ENCODE assay signal across 8 cellular contexts in genomic region chr22:20111045-20111688, GRCh38. TPM values are rescaled to one million over a fixed set of nuclear protein-coding genes. Genes with fewer than 3 reads are reported as not detected.
DNase-seq lines count a peak whose midpoint lies in the region; ATAC-seq and TF ChIP-seq lines count a peak whose summit lies in the region.

No MANE protein-coding gene starts in this region.

- no peak for ATAC-seq in body of pancreas
- peak; percentile 49 to 56 for ATAC-seq in naive B cell (ENCODE audit: low read depth in 2 of 2)
- no peak for ATAC-seq in GM21825 (IDR thresholded peaks at IDR 0.05; ENCODE audit: unreplicated experiment)

- peak overlapping the region in 3 of 6 donors; percentile 39 to 76 (median 74) for H3K27ac Mint-ChIP-seq in naive B cell

- H3K27ac ChIP-seq in body of pancreas: peak overlapping the region in 3 of 4 donors; percentile 67 to 72 (median 70)

- H3K9me3 ChIP-seq in body of pancreas: no peaks in the 10 kb centered on the region

- no peaks in the 10 kb centered on the region for H3K27me3 ChIP-seq in body of pancreas

- peak in 4 of 7 experiments; percentile 8 to 32 (median 25) for TF ChIP-seq CTCF in body of pancreas (IDR thresholded peaks at IDR 0.05)

- peak; percentile 86 for DNase-seq in 8988T
- DNase-seq in EH (ENCODE audit: low read depth): peak; percentile 36
- DNase-seq in NCI-H460 (ENCODE audit: extremely low read depth, low read depth): peak; percentile 22
- no peak for DNase-seq in body of pancreas
- no peak for DNase-seq in naive B cell
- no peak for DNase-seq in NCI-H446 (lab: John Stamatoyannopoulos, UW)
- no peak for DNase-seq in epidermal melanocyte (ENCODE audit: insufficient read length, low spot score)

- H3K4me1 Mint-ChIP-seq in naive B cell: peaks cover 6 to 13% (median 7%) of the 10 kb centered on the region in 3 donors

- peaks cover 47% of the 10 kb centered on the region for H3K4me1 ChIP-seq in body of pancreas

- no peaks in the 10 kb centered on the region for H3K9me3 Mint-ChIP-seq in naive B cell

- H3K27me3 Mint-ChIP-seq in naive B cell: no peaks in the 10 kb centered on the region

- no peak overlapping the region for H3K4me3 ChIP-seq in body of pancreas

- 47 to 58% methylated on average over 8 to 14 of the region's 14 CpGs for WGBS in body of pancreas, 2 donors

- peak overlapping the region in 1 of 8 donors; percentile 36 for H3K4me3 Mint-ChIP-seq in naive B cell

- TF ChIP-seq POLR2A in body of pancreas (IDR thresholded peaks at IDR 0.05): no peak

- intact Hi-C loops in body of pancreas (cut with DNase I): no loop called here

- H3K36me3 Mint-ChIP-seq in naive B cell: no peaks in the 10 kb centered on the region

- H3K36me3 ChIP-seq in body of pancreas (replicated peaks in 1 of 2; ENCODE audit: insufficient read depth in 1 of 2, low read depth in 2 of 2): peaks cover 0 to 28% of the 10 kb centered on the region in 2 donors

RNA-seq across cellular contexts. Expression of gene RANBP1, which starts 4.7 kb away (rescaled TPM):
- total RNA-seq in NCI-H460 (2014; rRNA removed; shearing (Covaris generic)): 186 and 247 TPM in 2 replicates
- 605 and 739 TPM in 2 replicates for polyA plus RNA-seq in NCI-H460 (2014; cell fraction: nucleus; rRNA removed)
- total RNA-seq in body of pancreas: 100 to 1,000 TPM in 1 of 2 donors, 10 to 100 TPM in 1; 69.3 to 134 TPM
- 100 to 1,000 TPM in 2 of 6 donors, 10 to 100 TPM in 4; 73.1 to 107 (median 91.0) TPM for polyA plus RNA-seq in naive B cell (ENCODE audit: low read depth in 6 of 6)

RNA-seq across cellular contexts. Expression of gene TRMT2A, which starts 5.9 kb away (rescaled TPM):
- 23.8 and 29.1 TPM in 2 replicates for total RNA-seq in NCI-H460 (2014; rRNA removed; shearing (Covaris generic))
- polyA plus RNA-seq in NCI-H460 (2014; cell fraction: nucleus; rRNA removed): 216 and 353 TPM in 2 replicates
- total RNA-seq in body of pancreas: 10 to 100 TPM; 76.8 to 98.6 TPM
- polyA plus RNA-seq in naive B cell (ENCODE audit: low read depth in 6 of 6): 10 to 100 TPM; 15.1 to 29.7 (median 21.3) TPM

RNA-seq across cellular contexts. Expression of gene ZDHHC8, which starts 20.4 kb away (rescaled TPM):
- 6.5 and 8.1 TPM in 2 replicates for total RNA-seq in NCI-H460 (2014; rRNA removed; shearing (Covaris generic))
- polyA plus RNA-seq in NCI-H460 (2014; cell fraction: nucleus; rRNA removed): 34.0 and 37.9 TPM in 2 replicates
- 10 to 100 TPM; 20.0 to 21.4 TPM for total RNA-seq in body of pancreas
- polyA plus RNA-seq in naive B cell (ENCODE audit: low read depth in 6 of 6): 1 to 10 TPM in 5 of 6 donors, under 1 TPM in 1; 0.56 to 4.4 (median 2.5) TPM

RNA-seq across cellular contexts. Expression of gene DGCR8, which starts 31.1 kb away (rescaled TPM):
- 12.7 and 15.2 TPM in 2 replicates for total RNA-seq in NCI-H460 (2014; rRNA removed; shearing (Covaris generic))
- polyA plus RNA-seq in NCI-H460 (2014; cell fraction: nucleus; rRNA removed): 58.8 and 77.1 TPM in 2 replicates
- 10 to 100 TPM; 25.7 to 53.4 TPM for total RNA-seq in body of pancreas
- 1 to 10 TPM in 5 of 6 donors, under 1 TPM in 1; 0.49 to 6.7 (median 2.3) TPM for polyA plus RNA-seq in naive B cell (ENCODE audit: low read depth in 6 of 6)

RNA-seq across cellular contexts. Expression of gene CCDC188, which starts 39.7 kb away (rescaled TPM):
- total RNA-seq in NCI-H460 (2014; rRNA removed; shearing (Covaris generic)): not detected in 2 replicates
- not detected in 2 replicates for polyA plus RNA-seq in NCI-H460 (2014; cell fraction: nucleus; rRNA removed)
- not detected for total RNA-seq in body of pancreas
- not detected for polyA plus RNA-seq in naive B cell (ENCODE audit: low read depth in 6 of 6)

Comparison
In these comparisons a context has a peak if more than half of its experiments do, and no peak if none do; other contexts are left out.
1. DNase-seq: peak in 8988T (single experiment), EH (single experiment) and NCI-H460 (single experiment); none in body of pancreas (0 of 4), naive B cell (single experiment), NCI-H446 (0 of 2) and epidermal melanocyte (single experiment).
2. ATAC-seq: peak in naive B cell (2 of 2); none in body of pancreas (single experiment) and GM21825 (single experiment).